29 cellular contexts compared by ENCODE assay signal in the genomic region with DNA sequence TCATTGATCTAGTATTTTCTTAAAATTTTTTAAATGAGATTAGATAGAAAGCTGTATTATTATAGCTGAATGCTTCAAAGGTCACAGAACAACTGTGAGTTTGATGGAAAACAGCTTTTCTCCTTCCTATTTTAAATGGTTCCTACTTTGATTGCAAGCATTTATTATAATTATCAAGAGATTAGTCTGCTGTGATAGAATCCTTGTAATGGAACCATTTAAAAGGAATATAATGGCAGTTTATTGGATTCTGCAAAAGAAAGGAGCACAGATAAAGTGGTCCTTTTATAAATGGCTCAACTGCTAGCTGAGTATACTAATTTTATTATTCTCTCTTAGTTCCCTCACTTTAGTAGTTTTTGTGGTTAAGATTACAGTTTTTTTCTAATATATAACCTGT.
DNase-seq lines count a peak whose midpoint lies in the region; ATAC-seq, FAIRE-seq and TF ChIP-seq lines count a peak whose summit lies in the region.
"Had no signal": no experiment of that assay in that cellular context is flagged by ENCODE, and none has a peak within 500 bp of the region (broad histone marks: within the 10 kb centered on the region; RNA-seq: fewer than 3 reads in every experiment).

No MANE protein-coding gene starts in this region.

- POLR2A ChIA-PET in endothelial cell of umbilical vein (lab: Charles Lee), result no interaction called here

- no peak overlapping the region for H3K4ac ChIP-seq in mesenchymal stem cell (ENCODE audit: low read depth in 1 of 2, low read length in 2 of 2)

- ATAC-seq in GM18858 (IDR thresholded peaks at IDR 0.05; ENCODE audit: unreplicated experiment), result no peak
- ATAC-seq: PC-3, Right ventricle myocardium inferior had no signal

- no peaks in the 10 kb centered on the region for H3K9me1 ChIP-seq in endothelial cell of umbilical vein (replicated peaks; ENCODE audit: control insufficient read depth, extremely low read depth, insufficient read depth, low read length)

- H3K18ac ChIP-seq in mesenchymal stem cell (ENCODE audit: low read depth in 1 of 2, low read length in 2 of 2), result no peak overlapping the region

- H2BK15ac ChIP-seq in mesenchymal stem cell (ENCODE audit: low read depth, poor library complexity, severe bottlenecking), result no peak overlapping the region

- H4K91ac ChIP-seq in mesenchymal stem cell (ENCODE audit: low read length), result no peak overlapping the region

- H2BK12ac ChIP-seq in mesenchymal stem cell (ENCODE audit: low read length in 2 of 2), result no peak overlapping the region

- H3K14ac ChIP-seq in mesenchymal stem cell (ENCODE audit: low read length in 2 of 2), result no peak overlapping the region

- no TSS peak for BruUV-seq in endothelial cell of umbilical vein (replicated peaks; lab: Mats Ljungman, UMichigan)

- no peak overlapping the region for H2BK5ac ChIP-seq in mesenchymal stem cell (ENCODE audit: low read depth, low read length, poor library complexity, severe bottlenecking)

- H3K27me3 ChIP-seq in endothelial cell of umbilical vein (ENCODE audit: control insufficient read depth in 2 of 2, insufficient read depth in 2 of 2, low read length in 2 of 2) (no peaks in the 10 kb centered on the region), mesenchymal stem cell (ENCODE audit: control insufficient read depth in 1 of 2, insufficient read depth in 1 of 2, low read length in 2 of 2) (no peaks in the 10 kb centered on the region), SJCRH30 (no peaks in the 10 kb centered on the region)
- H3K27me3 ChIP-seq: SJSA1 had no signal

- dilution Hi-C loops in endothelial cell of umbilical vein (cut with MboI; ENCODE audit: extremely low pct_ligation_motif_present, low sequenced_read_pairs), result no loop called here

- H3K36me3 ChIP-seq in endothelial cell of umbilical vein (ENCODE audit: control insufficient read depth in 2 of 2, extremely low read depth in 1 of 2, insufficient read depth in 2 of 2, low read length in 2 of 2) (no peaks in the 10 kb centered on the region), mesenchymal stem cell (ENCODE audit: control insufficient read depth in 1 of 2, insufficient read depth in 2 of 2, low read depth in 1 of 2, low read length in 2 of 2) (no peaks in the 10 kb centered on the region), SJCRH30 (no peaks in the 10 kb centered on the region)
- H3K36me3 ChIP-seq: SJSA1 had no signal

- intact Hi-C loops in endothelial cell of umbilical vein (cut with micrococcal nuclease), result loop anchor here (2.0 kb wide), 2 partner anchors 33 to 179 kb away; no protein-coding TSS in a partner anchor

- no peak for TF ChIP-seq POLR2A in endothelial cell of umbilical vein (IDR thresholded peaks at IDR 0.05; ENCODE audit: low read depth, low read length)

- H3K4me2 ChIP-seq in endothelial cell of umbilical vein (ENCODE audit: insufficient read depth, low read length), result peak overlapping the region; percentile 68
- no peak overlapping the region for H3K4me2 ChIP-seq in mesenchymal stem cell (ENCODE audit: low read length, poor library complexity, severe bottlenecking)

- FAIRE-seq in endothelial cell of umbilical vein (lab: Jason Lieb, UNC), result no peak
- FAIRE-seq: GM12891, GM19239, HepG2 had no signal

- H3K9ac ChIP-seq in endothelial cell of umbilical vein (replicated peaks; ENCODE audit: extremely low read depth, insufficient read depth, low read length), result no peak overlapping the region
- peak overlapping the region; percentile 63 for H3K9ac ChIP-seq in mesenchymal stem cell (ENCODE audit: low read length)
- H3K9ac ChIP-seq: GM23248 had no signal

- H3K4me3 ChIP-seq in endothelial cell of umbilical vein (replicated peaks in 1 of 3; ENCODE audit: insufficient read depth in 1 of 3, low read depth in 1 of 3, low read length in 3 of 3) (no peak overlapping the region), mesenchymal stem cell (ENCODE audit: insufficient read depth in 1 of 2, low read depth in 1 of 2, low read length in 2 of 2) (peak overlapping the region in 1 of 2 experiments; percentile 38), SJCRH30 (no peak overlapping the region)
- H3K4me3 ChIP-seq: GM23248, SJSA1 had no signal

- no peaks in the 10 kb centered on the region for H3K9me3 ChIP-seq in endothelial cell of umbilical vein (replicated peaks; ENCODE audit: control insufficient read depth, insufficient read depth, low read length)
- no peaks in the 10 kb centered on the region for H3K9me3 ChIP-seq in mesenchymal stem cell (ENCODE audit: control insufficient read depth, low read length)
- H3K9me3 ChIP-seq in SJCRH30 (replicated peaks), result no peaks in the 10 kb centered on the region
- H3K9me3 ChIP-seq: SJSA1 had no signal

- H4K8ac ChIP-seq in mesenchymal stem cell (ENCODE audit: low read length), result no peak overlapping the region

- no peak overlapping the region for H2BK120ac ChIP-seq in mesenchymal stem cell (ENCODE audit: low read depth, low read length)

- H2AFZ ChIP-seq in endothelial cell of umbilical vein (ENCODE audit: low read depth, low read length) (no peak overlapping the region), mesenchymal stem cell (ENCODE audit: low read depth, low read length) (no peak overlapping the region)

- no peaks in the 10 kb centered on the region for H4K20me1 ChIP-seq in endothelial cell of umbilical vein (replicated peaks; ENCODE audit: control insufficient read depth, extremely low read depth, insufficient read depth, low read length)

- no peak overlapping the region for H3K27ac ChIP-seq in endothelial cell of umbilical vein (ENCODE audit: insufficient read depth, low read depth, low read length)
- no peak overlapping the region for H3K27ac ChIP-seq in mesenchymal stem cell (ENCODE audit: low read length, poor library complexity, severe bottlenecking)
- H3K27ac ChIP-seq in SJCRH30, result no peak overlapping the region
- H3K27ac ChIP-seq: 22Rv1, GM23248, SJSA1 had no signal

- peaks cover 40% of the 10 kb centered on the region for H3K4me1 ChIP-seq in endothelial cell of umbilical vein (ENCODE audit: control insufficient read depth, extremely low read depth, insufficient read depth, low read length)
- no peaks in the 10 kb centered on the region for H3K4me1 ChIP-seq in mesenchymal stem cell (ENCODE audit: control insufficient read depth, insufficient read depth, low read depth, low read length)
- no peaks in the 10 kb centered on the region for H3K4me1 ChIP-seq in SJCRH30
- H3K4me1 ChIP-seq: SJSA1 had no signal

- no peak for TF ChIP-seq CTCF in endothelial cell of umbilical vein (IDR thresholded peaks at IDR 0.05; ENCODE audit: extremely low read depth in 1 of 2, insufficient read depth in 1 of 2, low read depth in 1 of 2, low read length in 2 of 2)

- DNase-seq in NCI-H2227 treated with DMSO at 0.1 percent for 48 hours (lab: John Stamatoyannopoulos, UW), result peak; percentile 10
- DNase-seq in NCI-H2227 (lab: John Stamatoyannopoulos, UW; ENCODE audit: unreplicated experiment), result no peak
- no peak for DNase-seq in endothelial cell of umbilical vein (ENCODE audit: low read depth, low spot score)
- no peak for DNase-seq in mesenchymal stem cell
- DNase-seq in SJCRH30, result no peak
- no peak for DNase-seq in GM19238 (ENCODE audit: insufficient read length, low spot score)
- DNase-seq in stimulated activated CD4-positive, alpha-beta T cell treated with anti-CD3 and anti-CD28 coated beads, Interleukin-1b, Interleukin-23, amount 100 ng/mL, for 48 hours, result no peak
- DNase-seq: Calu3; CD8-positive, alpha-beta memory T cell; DMS79 treated with DMSO at 0.1 percent for 48 hours; GF-D8; H7; Kasumi-1; MV-4-11; NCI-H1105; NCI-H1436 treated with DMSO at 0.1 percent for 48 hours; NCI-H2029; NCI-H226; NCI-H524; NCI-H774; PC-3 had no signal

- no peak overlapping the region for H2AK5ac ChIP-seq in mesenchymal stem cell (ENCODE audit: low read length, severe bottlenecking)

- H3K79me1 ChIP-seq in mesenchymal stem cell (replicated peaks; ENCODE audit: low read length, poor library complexity, severe bottlenecking), result no peaks in the 10 kb centered on the region

- no peak overlapping the region for H3K23ac ChIP-seq in mesenchymal stem cell (ENCODE audit: low read length in 2 of 2)

- CTCF ChIA-PET in endothelial cell of umbilical vein (lab: Charles Lee), result no interaction called here

- no peaks in the 10 kb centered on the region for H3K79me2 ChIP-seq in endothelial cell of umbilical vein (ENCODE audit: control insufficient read depth, insufficient read depth, low read length)

TF ChIP-seq in endothelial cell of umbilical vein, 7 proteins besides CTCF, POLR2A, EP300 and RAD21:
- TF ChIP-seq, protein P1, sequence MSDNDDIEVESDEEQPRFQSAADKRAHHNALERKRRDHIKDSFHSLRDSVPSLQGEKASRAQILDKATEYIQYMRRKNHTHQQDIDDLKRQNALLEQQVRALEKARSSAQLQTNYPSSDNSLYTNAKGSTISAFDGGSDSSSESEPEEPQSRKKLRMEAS (IDR thresholded peaks at IDR 0.05; ENCODE audit: insufficient read depth, insufficient read length), result no peak
- TF ChIP-seq JUN (IDR thresholded peaks at IDR 0.05; ENCODE audit: borderline replicate concordance, insufficient read depth, insufficient read length, low read depth), result no peak
- no peak for TF ChIP-seq POLR2AphosphoS5 (IDR thresholded peaks at IDR 0.05; ENCODE audit: insufficient read depth, low read depth, low read length)
- TF ChIP-seq MYC (IDR thresholded peaks at IDR 0.05; ENCODE audit: low read depth, low read length), result no peak
- TF ChIP-seq FOS (IDR thresholded peaks at IDR 0.05; ENCODE audit: borderline replicate concordance, insufficient read depth, low read length), result no peak
- no peak for TF ChIP-seq GATA2 (IDR thresholded peaks at IDR 0.05; ENCODE audit: insufficient read depth, insufficient read length, low read depth, low read length)
- no peak for TF ChIP-seq EZH2 (IDR thresholded peaks at IDR 0.05; ENCODE audit: borderline replicate concordance, low read depth, low read length, severe bottlenecking)
